In the genomic region with DNA sequence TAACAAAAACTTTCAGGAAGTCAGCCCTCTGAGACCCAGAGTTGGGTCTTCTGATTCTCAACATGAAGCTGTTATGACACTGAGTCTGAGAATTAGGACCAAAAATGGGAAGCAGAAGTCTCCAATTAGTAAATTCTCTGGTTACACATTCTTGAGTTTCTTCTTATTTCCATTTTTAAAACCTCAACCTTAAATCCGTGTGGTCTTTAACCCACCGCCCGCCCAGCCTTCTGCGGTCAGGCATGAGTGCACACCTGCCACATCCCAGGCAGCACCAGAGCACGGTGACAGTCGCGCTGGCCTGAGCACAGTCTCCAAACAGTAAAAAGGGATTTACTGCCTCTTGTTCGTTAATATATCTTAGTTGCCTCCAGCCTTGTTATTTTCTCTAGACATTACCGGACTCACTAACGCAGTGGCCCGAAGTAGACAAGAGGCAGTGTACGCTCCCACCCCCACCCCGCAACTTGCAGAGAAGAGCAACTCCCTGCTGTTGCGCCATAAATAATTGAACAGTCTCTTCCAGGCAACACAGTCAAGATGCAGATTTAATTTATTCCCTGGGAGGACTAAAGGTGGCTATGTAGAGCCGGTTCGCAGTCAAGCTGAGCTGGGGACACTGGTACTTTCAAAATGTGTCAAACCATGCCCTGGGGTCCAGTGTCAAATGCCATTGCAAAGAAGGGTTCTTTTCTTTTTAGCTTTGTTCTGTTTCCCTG, we compare ENCODE assay signal across 12 cellular contexts.
DNase-seq lines count a peak whose midpoint lies in the region; ATAC-seq, FAIRE-seq and TF ChIP-seq lines count a peak whose summit lies in the region.
"Had no signal": no experiment of that assay in that cellular context is flagged by ENCODE, and none has a peak within 500 bp of the region (broad histone marks: within the 10 kb centered on the region; RNA-seq: fewer than 3 reads in every experiment).

No MANE protein-coding gene starts in this region.

- no peak for ATAC-seq in HepG2
- ATAC-seq: pancreas had no signal

- no peak overlapping the region for H3K4me3 ChIP-seq in spleen
- no peak overlapping the region for H3K4me3 ChIP-seq in HepG2 (replicated peaks in 1 of 3; ENCODE audit: insufficient read depth in 1 of 3, low read depth in 2 of 3, low read length in 3 of 3)
- H3K4me3 ChIP-seq: cardiac muscle cell, pancreas had no signal

- H2AFZ ChIP-seq in H9 (ENCODE audit: low read length) (no peak overlapping the region), HepG2 (ENCODE audit: low read length) (no peak overlapping the region)

- H3K9ac ChIP-seq in H9 (ENCODE audit: extremely low read depth, insufficient read length, low read length) (no peak overlapping the region), HepG2 (ENCODE audit: insufficient read depth, low read depth, low read length) (no peak overlapping the region)

- no peak overlapping the region for H2BK20ac ChIP-seq in H9 (ENCODE audit: low read depth, low read length, poor library complexity, severe bottlenecking)

- H3K36me3 Mint-ChIP-seq in H9 (ENCODE audit: insufficient read depth in 1 of 3, low read depth in 3 of 3) = no peaks in the 10 kb centered on the region
- H3K36me3 Mint-ChIP-seq in brain = no peaks in the 10 kb centered on the region
- H3K36me3 Mint-ChIP-seq in neural crest cell (ENCODE audit: low read depth) = no peaks in the 10 kb centered on the region
- H3K36me3 Mint-ChIP-seq in T-helper 2 cell treated with Interferon-gamma antibody and Interleukin-4, amounts not matched to agents 5 μg/mL and 100 μg/mL, for 36 hours (ENCODE audit: low read depth) = no peaks in the 10 kb centered on the region

- H3K9me3 Mint-ChIP-seq in H9 (no peaks in the 10 kb centered on the region), brain (no peaks in the 10 kb centered on the region), neural crest cell (peaks cover 3% of the 10 kb centered on the region)
- H3K9me3 Mint-ChIP-seq in T-helper 2 cell treated with Interferon-gamma antibody and Interleukin-4, amounts not matched to agents 5 μg/mL and 100 μg/mL, for 36 hours = peaks cover 4% of the 10 kb centered on the region

- H3K4me1 ChIP-seq in H9 (ENCODE audit: insufficient read depth, low read length) (peaks cover 2% of the 10 kb centered on the region; the same call in 1 of the 2 replicates), spleen (no peaks in the 10 kb centered on the region), HepG2 (ENCODE audit: insufficient read depth, low read length) (no peaks in the 10 kb centered on the region)
- H3K4me1 ChIP-seq: pancreas had no signal

- no peak overlapping the region for H2BK5ac ChIP-seq in H9 (ENCODE audit: insufficient read length, low read length)

- CTCF ChIA-PET in HepG2 (lab: Yijun Ruan, JAX; ENCODE audit: low intra/inter-chr PET ratio, low total read pairs) = no interaction called here

- no peak overlapping the region for H4K8ac ChIP-seq in H9 (replicated peaks; ENCODE audit: insufficient read length, low read depth, low read length)

- intact Hi-C loops in spleen (cut with DNase I; ENCODE audit: low total_unique reads) = no loop called here
- intact Hi-C loops in HepG2 (cut with micrococcal nuclease; ENCODE audit: unreplicated experiment) = no loop called here

- H3K4me3 Mint-ChIP-seq in H9 (no peak overlapping the region), brain (peak overlapping the region in 4 of 5 experiments; percentile 44 to 76 (median 57)), neural crest cell (peak overlapping the region; percentile 79)
- no peak overlapping the region for H3K4me3 Mint-ChIP-seq in T-helper 2 cell treated with Interferon-gamma antibody and Interleukin-4, amounts not matched to agents 5 μg/mL and 100 μg/mL, for 36 hours

- H4K5ac ChIP-seq in H9 (ENCODE audit: insufficient read length, low read depth, low read length) = no peak overlapping the region

- H2AK5ac ChIP-seq in H9 (ENCODE audit: insufficient read length, low read length) = no peak overlapping the region

- no peak for TF ChIP-seq POLR2A in spleen (IDR thresholded peaks at IDR 0.05)
- no peak for TF ChIP-seq POLR2A in HepG2 (IDR thresholded peaks at IDR 0.05; ENCODE audit: insufficient read depth in 1 of 2, low read depth in 2 of 2, low read length in 2 of 2)

- no peaks in the 10 kb centered on the region for H3K36me3 ChIP-seq in spleen
- no peaks in the 10 kb centered on the region for H3K36me3 ChIP-seq in HepG2 (replicated peaks in 1 of 2; ENCODE audit: control insufficient read depth in 1 of 2, insufficient read depth in 2 of 2, low read length in 2 of 2)
- H3K36me3 ChIP-seq: cardiac muscle cell, pancreas had no signal

- H2BK12ac ChIP-seq in H9 (ENCODE audit: insufficient read length, low read depth, low read length) = peak overlapping the region; percentile 94

- H3K27me3 ChIP-seq in H9 (ENCODE audit: insufficient read depth, low read length) (no peaks in the 10 kb centered on the region), spleen (replicated peaks in 1 of 7) (peaks cover 0 to 13% (median 0%) of the 10 kb centered on the region in 7 donors), HepG2 (ENCODE audit: control insufficient read depth in 1 of 2, insufficient read depth in 2 of 2, low read length in 2 of 2) (no peaks in the 10 kb centered on the region)
- H3K27me3 ChIP-seq: cardiac muscle cell had no signal

- H3T11ph ChIP-seq in H9 (ENCODE audit: low read length) = no peak overlapping the region

- no peaks in the 10 kb centered on the region for H3K79me1 ChIP-seq in H9 (ENCODE audit: insufficient read depth, low read depth, low read length, poor library complexity, severe bottlenecking)

- H3K9me3 ChIP-seq in H9 (ENCODE audit: control insufficient read depth, low read depth, low read length) = no peaks in the 10 kb centered on the region
- no peaks in the 10 kb centered on the region for H3K9me3 ChIP-seq in spleen
- no peaks in the 10 kb centered on the region; the same call in 1 of the 2 replicates for H3K9me3 ChIP-seq in HepG2 (ENCODE audit: low read length)
- H3K9me3 ChIP-seq: pancreas had no signal

- TF ChIP-seq EP300 in HepG2 (IDR thresholded peaks at IDR 0.05; ENCODE audit: low read depth in 2 of 2, low read length in 2 of 2) = no peak
- no peak for TF ChIP-seq EP300 in HepG2 (CRISPR knock-in tag; IDR thresholded peaks at IDR 0.05; ENCODE audit: borderline replicate concordance)

- TF ChIP-seq RAD21 in HepG2 (CRISPR knock-in tag; IDR thresholded peaks at IDR 0.05) = no peak

- no peak overlapping the region; the same call in 1 of the 2 replicates for H3K14ac ChIP-seq in H9 (ENCODE audit: insufficient read depth, low read length)

- H3K4me1 Mint-ChIP-seq in H9 (peaks cover 20 to 21% of the 10 kb centered on the region in 2 experiments), brain (peaks cover 39% of the 10 kb centered on the region), neural crest cell (peaks cover 29% of the 10 kb centered on the region)
- peaks cover 2% of the 10 kb centered on the region for H3K4me1 Mint-ChIP-seq in T-helper 2 cell treated with Interferon-gamma antibody and Interleukin-4, amounts not matched to agents 5 μg/mL and 100 μg/mL, for 36 hours (ENCODE audit: low read depth)

- H3K79me2 ChIP-seq in H9 (ENCODE audit: insufficient read depth, low read length) (no peaks in the 10 kb centered on the region), HepG2 (ENCODE audit: insufficient read depth, low read length) (no peaks in the 10 kb centered on the region)

- H3K56ac ChIP-seq in H9 (ENCODE audit: insufficient read length, low read depth, low read length) = peak overlapping the region; percentile 73

- no peak overlapping the region for H4K91ac ChIP-seq in H9 (ENCODE audit: insufficient read length, low read depth, low read length)

- H2BK120ac ChIP-seq in H9 (ENCODE audit: low read depth, low read length, poor library complexity, severe bottlenecking) = no peak overlapping the region

- no peak overlapping the region for H2BK15ac ChIP-seq in H9 (ENCODE audit: low read depth, low read length)

- H3K27me3 Mint-ChIP-seq in H9 (ENCODE audit: low read depth) (no peaks in the 10 kb centered on the region), brain (no peaks in the 10 kb centered on the region), neural crest cell (ENCODE audit: low read depth) (no peaks in the 10 kb centered on the region)
- peaks cover 24% of the 10 kb centered on the region for H3K27me3 Mint-ChIP-seq in T-helper 2 cell treated with Interferon-gamma antibody and Interleukin-4, amounts not matched to agents 5 μg/mL and 100 μg/mL, for 36 hours (ENCODE audit: low read depth)

- POLR2A ChIA-PET in HepG2 (lab: Yijun Ruan, JAX) = no interaction called here

- H4K20me1 ChIP-seq in H9 (ENCODE audit: control insufficient read depth, insufficient read depth, insufficient read length) (no peaks in the 10 kb centered on the region), HepG2 (ENCODE audit: insufficient read depth, low read length) (no peaks in the 10 kb centered on the region)

- in situ Hi-C loops in Caki2 (cut with HindIII; ENCODE audit: low pct_unique_long_range_greater_than_20kb, low sequenced_read_pairs) (no loop called here), HepG2 (cut with HindIII; ENCODE audit: extremely low pct_ligation_motif_present, low pct_unique_long_range_greater_than_20kb) (no loop called here)

- H3K18ac ChIP-seq in H9 (ENCODE audit: insufficient read length, low read depth, low read length) = no peak overlapping the region

- H3K27ac Mint-ChIP-seq in H9 (no peak overlapping the region), brain (peak overlapping the region in 3 of 5 experiments; percentile 14 to 40 (median 36)), neural crest cell (ENCODE audit: unreplicated experiment) (no peak overlapping the region)
- H3K27ac Mint-ChIP-seq in T-helper 2 cell treated with Interferon-gamma antibody and Interleukin-4, amounts not matched to agents 5 μg/mL and 100 μg/mL, for 36 hours = no peak overlapping the region

- DNase-seq in Caki2 (ENCODE audit: low read depth) (peak; percentile 66), H9 (no peak), neural crest cell (ENCODE audit: low read depth, low spot score) (peak; percentile 3), spleen (no peak), HepG2 (ENCODE audit: low spot score) (no peak), amniotic stem cell (lab: John Stamatoyannopoulos, UW) (no peak)
- DNase-seq in T-helper 2 cell treated with Interferon-gamma antibody and Interleukin-4, amounts not matched to agents 5 μg/mL and 100 μg/mL, for 36 hours (ENCODE audit: low spot score) = no peak
- DNase-seq: NCI-H1417 treated with DMSO at 0.1 percent for 48 hours, pancreas had no signal

- BruUV-seq in HepG2 (replicated peaks; lab: Mats Ljungman, UMichigan) = no TSS peak

- H3K23ac ChIP-seq in H9 (ENCODE audit: insufficient read length, low read depth, low read length) = no peak overlapping the region

- TF ChIP-seq CTCF in H9 (conservative IDR thresholded peaks at IDR 0.05) (no peak), brain (conservative IDR thresholded peaks at IDR 0.05) (no peak), neural crest cell (conservative IDR thresholded peaks at IDR 0.05) (no peak), spleen (IDR thresholded peaks at IDR 0.05 in 8 of 11, conservative IDR thresholded peaks at IDR 0.05 in 3 of 11) (no peak), HepG2 (CRISPR knock-in tag; IDR thresholded peaks at IDR 0.05) (no peak)

- FAIRE-seq in HepG2 (lab: Jason Lieb, UNC) = no peak

- H3K23me2 ChIP-seq in H9 (ENCODE audit: insufficient read length, low read depth, low read length, poor library complexity, severe bottlenecking) = no peaks in the 10 kb centered on the region

- WGBS in H9 (ENCODE audit: extremely low coverage, insufficient read length, low lambda C conversion rate) = no CpG with 5 or more reads among the region's 16 CpGs
- 78 to 90% (median 83%) methylated on average over 16 of the region's 16 CpGs for WGBS in spleen, 5 donors
- 36% methylated on average over 14 of the region's 16 CpGs for WGBS in HepG2 (ENCODE audit: low lambda C conversion rate)

- no peak overlapping the region for H3K4ac ChIP-seq in H9 (ENCODE audit: low read depth, low read length)

- no peak overlapping the region for H3K4me2 ChIP-seq in H9 (ENCODE audit: insufficient read depth, insufficient read length, low read length)
- no peak overlapping the region for H3K4me2 ChIP-seq in HepG2 (ENCODE audit: low read depth, low read length)

- H3K27ac ChIP-seq in H9 (ENCODE audit: insufficient read length, low read depth, low read length) (no peak overlapping the region), spleen (no peak overlapping the region), HepG2 (ENCODE audit: extremely low read length, insufficient read depth, low read length) (no peak overlapping the region)
- H3K27ac ChIP-seq: C4-2B, cardiac muscle cell, pancreas had no signal

Comparison
In these comparisons a context has a peak if more than half of its experiments do, and no peak if none do; other contexts are left out.
1. DNase-seq: peak in Caki2 (single experiment) and neural crest cell (single experiment); none in H9 (single experiment), spleen (single experiment), T-helper 2 cell treated with Interferon-gamma antibody and Interleukin-4, amounts not matched to agents 5 μg/mL and 100 μg/mL, for 36 hours (single experiment), HepG2 (single experiment) and amniotic stem cell (single experiment).
2. H3K27ac Mint-ChIP-seq: peak in brain (3 of 5); none in H9 (0 of 3), neural crest cell (single experiment) and T-helper 2 cell treated with Interferon-gamma antibody and Interleukin-4, amounts not matched to agents 5 μg/mL and 100 μg/mL, for 36 hours (single experiment).
3. H3K4me3 Mint-ChIP-seq: peak in brain (4 of 5) and neural crest cell (single experiment); none in H9 (0 of 2) and T-helper 2 cell treated with Interferon-gamma antibody and Interleukin-4, amounts not matched to agents 5 μg/mL and 100 μg/mL, for 36 hours (single experiment).